Comparison of ENCODE assay signal across 8 cellular contexts in genomic region chr1:23177438-23178380, GRCh38. TPM values are rescaled to one million over a fixed set of nuclear protein-coding genes. Genes with fewer than 3 reads are reported as not detected.
DNase-seq lines count a peak whose midpoint lies in the region; ATAC-seq and TF ChIP-seq lines count a peak whose summit lies in the region.

No MANE protein-coding gene starts in this region.

- H3K4me2 ChIP-seq in BLaER1 treated with 17β-estradiol and CSF1 and Interleukin-3, amounts not matched to agents 10 nM and 100 nM, result peak overlapping the region; percentile 73 to 95 (median 87)

- CTCF ChIA-PET in T-cell (lab: Charles Lee), result interaction anchor here (0.7 to 2.9 kb wide), 4 partner anchors 12 to 367 kb away, joined by 3 to 17 read pairs (median 6); no protein-coding TSS in a partner anchor

- H3K4me1 Mint-ChIP-seq in T-cell, result peaks cover 8 to 16% (median 13%) of the 10 kb centered on the region in 3 donors

- H3K27me3 ChIP-seq in BLaER1 treated with 17β-estradiol and CSF1 and Interleukin-3, amounts not matched to agents 10 nM and 100 nM, result no peaks in the 10 kb centered on the region
- no peaks in the 10 kb centered on the region for H3K27me3 ChIP-seq in left ventricle myocardium inferior (ENCODE audit: low read depth)

- H3K9me3 Mint-ChIP-seq in T-cell, result no peaks in the 10 kb centered on the region

- peaks cover 48 to 92% (median 70%) of the 10 kb centered on the region in 10 experiments for H3K4me1 ChIP-seq in BLaER1 treated with 17β-estradiol and CSF1 and Interleukin-3, amounts not matched to agents 10 nM and 100 nM
- H3K4me1 ChIP-seq in left ventricle myocardium inferior, result peaks cover 22% of the 10 kb centered on the region

- H3K27me3 Mint-ChIP-seq in T-cell, result peaks cover 3 to 9% of the 10 kb centered on the region in 2 donors

- intact Hi-C loops in left ventricle myocardium inferior (cut with micrococcal nuclease), result no loop called here
- intact Hi-C loops in posterior cingulate gyrus (cut with DNase I), result no loop called here

- peak overlapping the region; percentile 53 to 96 (median 93); a peak in 21 of 22 replicates for H3K27ac ChIP-seq in BLaER1 treated with 17β-estradiol and CSF1 and Interleukin-3, amounts not matched to agents 10 nM and 100 nM
- peak overlapping the region; percentile 97 for H3K27ac ChIP-seq in left ventricle myocardium inferior (replicated peaks)

- DNase-seq in HuH-7 (ENCODE audit: low spot score) (peak; percentile 63), T-cell (peak in 24 of 34 experiments; percentile 13 to 57 (median 34)), amniotic stem cell (lab: John Stamatoyannopoulos, UW) (peak; percentile 42), left ventricle myocardium inferior (peak; percentile 88), posterior cingulate gyrus (peak; percentile 36 to 95 (median 72))
- DNase-seq in effector CD8-positive, alpha-beta T cell (lab: John Stamatoyannopoulos, UW), result no peak

- no peaks in the 10 kb centered on the region for H4K20me1 ChIP-seq in BLaER1 treated with 17β-estradiol and CSF1 and Interleukin-3, amounts not matched to agents 10 nM and 100 nM

- peak overlapping the region; percentile 51 to 70 (median 58) for H3K4me3 ChIP-seq in BLaER1 treated with 17β-estradiol and CSF1 and Interleukin-3, amounts not matched to agents 10 nM and 100 nM
- peak overlapping the region; percentile 76 for H3K4me3 ChIP-seq in left ventricle myocardium inferior

- no peaks in the 10 kb centered on the region for H3K36me3 Mint-ChIP-seq in T-cell

- peak overlapping the region; percentile 76 to 92 (median 86) for H3K9ac ChIP-seq in BLaER1 treated with 17β-estradiol and CSF1 and Interleukin-3, amounts not matched to agents 10 nM and 100 nM

- ATAC-seq in T-cell (replicated peaks in 1 of 4), result peak; percentile 77 to 84 (median 82)

- H3K4me3 Mint-ChIP-seq in T-cell, result peak overlapping the region; percentile 66 to 80 (median 68)

- no peak overlapping the region for H3K27ac Mint-ChIP-seq in T-cell

- POLR2A ChIA-PET in T-cell (lab: Charles Lee), result interaction anchor here in 1 of 2 donors (0.7 kb wide), 1 partner anchor 53 kb away, joined by 3 read pairs; no protein-coding TSS in a partner anchor

- H3K9me3 ChIP-seq in BLaER1 treated with 17β-estradiol and CSF1 and Interleukin-3, amounts not matched to agents 10 nM and 100 nM (replicated peaks in 1 of 11), result no peaks in the 10 kb centered on the region
- no peaks in the 10 kb centered on the region for H3K9me3 ChIP-seq in left ventricle myocardium inferior (replicated peaks)

- peak; percentile 59 for TF ChIP-seq POLR2A in GM19193 (IDR thresholded peaks at IDR 0.05; ENCODE audit: extremely low read depth, insufficient read depth, insufficient read length)

- no peaks in the 10 kb centered on the region for H3K36me3 ChIP-seq in BLaER1 treated with 17β-estradiol and CSF1 and Interleukin-3, amounts not matched to agents 10 nM and 100 nM
- no peaks in the 10 kb centered on the region for H3K36me3 ChIP-seq in left ventricle myocardium inferior

- TF ChIP-seq CTCF in left ventricle myocardium inferior (IDR thresholded peaks at IDR 0.05; ENCODE audit: borderline replicate concordance), result peak; percentile 58

RNA-seq across cellular contexts. Expression of gene LUZP1, which starts 9.1 kb away (rescaled TPM):
- total RNA-seq in T-cell, result 10 to 100 TPM; 18.8 to 24.8 (median 19.7) TPM
- 29.9 TPM for total RNA-seq in left ventricle myocardium inferior

RNA-seq across cellular contexts. Expression of gene HTR1D, which starts 39.6 kb away (rescaled TPM):
- total RNA-seq in T-cell, result not detected
- 0.08 TPM for total RNA-seq in left ventricle myocardium inferior
